In the genomic region with DNA sequence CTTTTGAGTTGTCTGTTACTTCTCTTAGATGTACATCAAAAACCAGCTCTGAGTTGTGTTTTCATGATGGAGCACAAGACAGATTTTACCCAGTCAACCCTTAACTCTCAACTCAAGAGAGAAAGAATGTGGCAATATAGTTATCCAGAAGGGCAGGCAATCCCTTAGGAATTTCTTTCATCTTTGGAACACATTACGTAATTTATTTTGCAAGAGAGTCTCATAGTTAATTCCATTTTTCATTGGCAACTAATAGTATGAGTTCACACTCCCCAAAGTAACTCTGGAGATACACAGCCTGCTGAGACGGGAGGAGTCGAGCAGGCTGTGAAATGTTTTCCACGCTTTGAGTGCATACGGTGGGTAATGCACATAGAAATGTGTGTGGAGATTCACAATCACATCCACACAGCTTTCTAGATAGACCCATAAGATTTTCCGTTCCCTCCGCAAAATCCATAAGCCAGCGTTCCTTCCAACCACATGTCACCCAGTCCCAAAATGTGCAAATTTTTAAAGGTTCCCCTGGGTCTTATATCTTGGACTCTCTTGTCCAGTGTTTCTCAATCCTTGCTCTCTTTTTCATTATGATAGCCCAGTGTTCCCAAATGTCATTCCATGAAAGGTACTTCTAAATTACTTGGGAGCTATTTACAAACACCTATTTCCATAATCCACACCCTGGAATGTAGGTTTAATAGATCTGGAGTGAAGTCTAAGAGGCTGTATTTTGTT, we compare ENCODE assay signal across 19 cellular contexts. TPM values are rescaled to one million over a fixed set of nuclear protein-coding genes. Genes with fewer than 3 reads are reported as not detected.
DNase-seq lines count a peak whose midpoint lies in the region; TF ChIP-seq lines count a peak whose summit lies in the region.
"Had no signal": no experiment of that assay in that cellular context is flagged by ENCODE, and none has a peak within 500 bp of the region (broad histone marks: within the 10 kb centered on the region; RNA-seq: fewer than 3 reads in every experiment).

No MANE protein-coding gene starts in this region.

- H3K9ac ChIP-seq in rectal smooth muscle tissue (ENCODE audit: low read length): no peak overlapping the region

- TF ChIP-seq CTCF in AG10803 (conservative IDR thresholded peaks at IDR 0.05; ENCODE audit: low read length) (no peak), ascending aorta (IDR thresholded peaks at IDR 0.05) (no peak), fibroblast of villous mesenchyme (IDR thresholded peaks at IDR 0.05; ENCODE audit: insufficient read depth, low read depth, low read length) (no peak), type B pancreatic cell (conservative IDR thresholded peaks at IDR 0.05) (no peak)

- peak overlapping the region; percentile 50 to 56 for H3K27ac ChIP-seq in ascending aorta
- H3K27ac ChIP-seq in rectal smooth muscle tissue (ENCODE audit: low read depth, low read length): peak overlapping the region; percentile 52

- no peaks in the 10 kb centered on the region for H3K27me3 ChIP-seq in ascending aorta
- H3K27me3 ChIP-seq in rectal smooth muscle tissue (ENCODE audit: control insufficient read depth, insufficient read depth, low read length): no peaks in the 10 kb centered on the region

- H3K36me3 ChIP-seq in ascending aorta (no peaks in the 10 kb centered on the region), rectal smooth muscle tissue (ENCODE audit: control insufficient read depth, insufficient read depth, low read length) (no peaks in the 10 kb centered on the region)

- H3K4me3 ChIP-seq in AG10803 (ENCODE audit: low read length): no peak overlapping the region
- no peak overlapping the region for H3K4me3 ChIP-seq in ascending aorta
- no peak overlapping the region for H3K4me3 ChIP-seq in fibroblast of villous mesenchyme (ENCODE audit: low read depth, low read length)
- H3K4me3 ChIP-seq in rectal smooth muscle tissue (ENCODE audit: low read length): no peak overlapping the region

- intact Hi-C loops in ascending aorta (cut with DNase I): no loop called here

- H3K27ac Mint-ChIP-seq in type B pancreatic cell: no peak overlapping the region
- H3K27ac Mint-ChIP-seq: memory B cell had no signal

- no peaks in the 10 kb centered on the region for H3K9me3 ChIP-seq in ascending aorta

- H3K27me3 Mint-ChIP-seq in type B pancreatic cell: no peaks in the 10 kb centered on the region
- H3K27me3 Mint-ChIP-seq: memory B cell had no signal

- H3K9me3 Mint-ChIP-seq in type B pancreatic cell: peaks cover 10% of the 10 kb centered on the region
- H3K9me3 Mint-ChIP-seq: memory B cell had no signal

- H3K4me3 Mint-ChIP-seq in type B pancreatic cell: no peak overlapping the region
- H3K4me3 Mint-ChIP-seq: memory B cell had no signal

- peaks cover 0 to 2% of the 10 kb centered on the region in 2 donors for H3K4me1 ChIP-seq in ascending aorta
- H3K4me1 ChIP-seq in rectal smooth muscle tissue (ENCODE audit: control insufficient read depth, insufficient read depth, low read length): no peaks in the 10 kb centered on the region

- DNase-seq in AG10803 (ENCODE audit: low read depth) (peak; percentile 88), ascending aorta (ENCODE audit: low spot score in 2 of 2) (no peak), fibroblast of villous mesenchyme (ENCODE audit: low read depth) (peak; percentile 85), DMS 273 (lab: John Stamatoyannopoulos, UW; ENCODE audit: unreplicated experiment) (no peak), type B pancreatic cell (ENCODE audit: extremely low spot score, unreplicated experiment) (no peak), NCI-H748 (lab: John Stamatoyannopoulos, UW; ENCODE audit: unreplicated experiment) (no peak)
- no peak for DNase-seq in stimulated activated CD4-positive, alpha-beta T cell treated with anti-CD3 and anti-CD28 coated beads, Interleukin-2, amount 100 ng/mL, for 24 hours
- DNase-seq: ACHN; activated CD4-positive, alpha-beta T cell treated with anti-CD3 and anti-CD28 coated beads for 48 hours; activated T-cell treated with anti-CD3 and anti-CD28 coated beads, Interleukin-2, amount 50 U/mL, for 48 hours; amniotic stem cell; Calu3; effector CD8-positive, alpha-beta T cell; H7; NCI-H2081; stimulated activated CD4-positive, alpha-beta T cell treated with anti-CD3 and anti-CD28 coated beads, Interleukin-12 subunit alpha, Interleukin-12 subunit beta, amount 100 ng/mL, for 4 hours; substantia nigra had no signal

- H3K36me3 Mint-ChIP-seq in type B pancreatic cell: peaks cover 23% of the 10 kb centered on the region

- peaks cover 25% of the 10 kb centered on the region for H3K4me1 Mint-ChIP-seq in type B pancreatic cell (ENCODE audit: unreplicated experiment)
- H3K4me1 Mint-ChIP-seq: memory B cell had no signal

RNA-seq across cellular contexts. Expression of gene CDRT4, which starts 8.4 kb away (rescaled TPM):
- total RNA-seq in ascending aorta (3.7 TPM), fibroblast of villous mesenchyme (5.2 and 6.5 TPM in 2 replicates), type B pancreatic cell (ENCODE audit: low replicate concordance) (5.4 and 12.9 TPM in 2 replicates)

Comparison
In these comparisons a context has a peak if more than half of its experiments do, and no peak if none do; other contexts are left out.
1. DNase-seq: peak in AG10803 (single experiment) and fibroblast of villous mesenchyme (single experiment); none in ascending aorta (0 of 2), stimulated activated CD4-positive, alpha-beta T cell treated with anti-CD3 and anti-CD28 coated beads, Interleukin-2, amount 100 ng/mL, for 24 hours (0 of 2), DMS 273 (single experiment), type B pancreatic cell (single experiment) and NCI-H748 (single experiment).